In genomic region chr9:16461231-16461840, GRCh38 we compare ENCODE assay signal across 15 cellular contexts.
DNase-seq lines count a peak whose midpoint lies in the region; ATAC-seq, FAIRE-seq and TF ChIP-seq lines count a peak whose summit lies in the region.
"Had no signal": no experiment of that assay in that cellular context is flagged by ENCODE, and none has a peak within 500 bp of the region (broad histone marks: within the 10 kb centered on the region; RNA-seq: fewer than 3 reads in every experiment).

No MANE protein-coding gene starts in this region.

- FAIRE-seq in GM12892 (lab: Jason Lieb, UNC): peak; percentile 86
- FAIRE-seq: GM18507, H54, keratinocyte had no signal

- intact Hi-C loops in Right ventricle myocardium inferior (cut with DNase I): no loop called here

- H3K27ac Mint-ChIP-seq in activated CD8-positive, alpha-beta memory T cell treated with anti-CD3 and anti-CD28 coated beads, Interleukin-2, amount 10 ng/mL, durations not matched to agents 7 days and 5 days: no peak overlapping the region

- H3K4me1 Mint-ChIP-seq in activated CD8-positive, alpha-beta memory T cell treated with anti-CD3 and anti-CD28 coated beads, Interleukin-2, amount 10 ng/mL, durations not matched to agents 7 days and 5 days: no peaks in the 10 kb centered on the region

- DNase-seq in GM12892 (ENCODE audit: insufficient read length) (no peak), NCI-H526 treated with DMSO at 0.1 percent for 48 hours (lab: John Stamatoyannopoulos, UW) (peak; percentile 71), iPS DF 19.7 (ENCODE audit: low read depth, low spot score) (peak; percentile 48), renal cortical epithelial cell (ENCODE audit: low read depth) (peak; percentile 85), Right ventricle myocardium inferior (ENCODE audit: missing footprints) (no peak)
- no peak for DNase-seq in activated CD8-positive, alpha-beta memory T cell treated with anti-CD3 and anti-CD28 coated beads, Interleukin-2, amount 10 ng/mL, durations not matched to agents 7 days and 5 days
- DNase-seq in activated naive CD4-positive, alpha-beta T cell treated with Interleukin-2 at 50 U/mL for 16 hours: no peak
- DNase-seq: activated effector memory CD4-positive, alpha-beta T cell treated with anti-CD3 and anti-CD28 coated beads, Interleukin-2, amount 50 U/mL, for 16 hours; psoas muscle; stimulated activated CD4-positive, alpha-beta T cell treated with anti-CD3 and anti-CD28 coated beads, Interleukin-1b, Interleukin-23, amount 100 ng/mL, for 48 hours; stimulated activated CD8-positive, alpha-beta memory T cell treated with anti-CD3 and anti-CD28 coated beads, Interleukin-4, amount 100 ng/mL, for 48 hours; transverse colon had no signal

- H3K4me3 Mint-ChIP-seq in activated CD8-positive, alpha-beta memory T cell treated with anti-CD3 and anti-CD28 coated beads, Interleukin-2, amount 10 ng/mL, durations not matched to agents 7 days and 5 days: no peak overlapping the region

- peaks cover 6% of the 10 kb centered on the region for H3K9me3 Mint-ChIP-seq in activated CD8-positive, alpha-beta memory T cell treated with anti-CD3 and anti-CD28 coated beads, Interleukin-2, amount 10 ng/mL, durations not matched to agents 7 days and 5 days (ENCODE audit: low read depth)

- H3K27me3 Mint-ChIP-seq in activated CD8-positive, alpha-beta memory T cell treated with anti-CD3 and anti-CD28 coated beads, Interleukin-2, amount 10 ng/mL, durations not matched to agents 7 days and 5 days: no peaks in the 10 kb centered on the region

- TF ChIP-seq POLR2A in GM12892 (IDR thresholded peaks at IDR 0.05; ENCODE audit: low read depth, low read length): no peak

- ATAC-seq in activated CD8-positive, alpha-beta memory T cell treated with anti-CD3 and anti-CD28 coated beads, Interleukin-2, amount 10 ng/mL, durations not matched to agents 7 days and 5 days: no peak
- no peak for ATAC-seq in Right ventricle myocardium inferior

- CTCF ChIA-PET in activated CD8-positive, alpha-beta memory T cell treated with anti-CD3 and anti-CD28 coated beads, Interleukin-2, amount 10 ng/mL, durations not matched to agents 7 days and 5 days (lab: Charles Lee): no interaction called here

- no peaks in the 10 kb centered on the region for H3K36me3 Mint-ChIP-seq in activated CD8-positive, alpha-beta memory T cell treated with anti-CD3 and anti-CD28 coated beads, Interleukin-2, amount 10 ng/mL, durations not matched to agents 7 days and 5 days

Comparison
In these comparisons a context has a peak if more than half of its experiments do, and no peak if none do; other contexts are left out.
1. DNase-seq: peak in NCI-H526 treated with DMSO at 0.1 percent for 48 hours (single experiment), iPS DF 19.7 (single experiment) and renal cortical epithelial cell (single experiment); none in GM12892 (single experiment), activated CD8-positive, alpha-beta memory T cell treated with anti-CD3 and anti-CD28 coated beads, Interleukin-2, amount 10 ng/mL, durations not matched to agents 7 days and 5 days (single experiment), activated naive CD4-positive, alpha-beta T cell treated with Interleukin-2 at 50 U/mL for 16 hours (single experiment) and Right ventricle myocardium inferior (single experiment).